1 cellular context compared by ENCODE assay signal in the genomic region with DNA sequence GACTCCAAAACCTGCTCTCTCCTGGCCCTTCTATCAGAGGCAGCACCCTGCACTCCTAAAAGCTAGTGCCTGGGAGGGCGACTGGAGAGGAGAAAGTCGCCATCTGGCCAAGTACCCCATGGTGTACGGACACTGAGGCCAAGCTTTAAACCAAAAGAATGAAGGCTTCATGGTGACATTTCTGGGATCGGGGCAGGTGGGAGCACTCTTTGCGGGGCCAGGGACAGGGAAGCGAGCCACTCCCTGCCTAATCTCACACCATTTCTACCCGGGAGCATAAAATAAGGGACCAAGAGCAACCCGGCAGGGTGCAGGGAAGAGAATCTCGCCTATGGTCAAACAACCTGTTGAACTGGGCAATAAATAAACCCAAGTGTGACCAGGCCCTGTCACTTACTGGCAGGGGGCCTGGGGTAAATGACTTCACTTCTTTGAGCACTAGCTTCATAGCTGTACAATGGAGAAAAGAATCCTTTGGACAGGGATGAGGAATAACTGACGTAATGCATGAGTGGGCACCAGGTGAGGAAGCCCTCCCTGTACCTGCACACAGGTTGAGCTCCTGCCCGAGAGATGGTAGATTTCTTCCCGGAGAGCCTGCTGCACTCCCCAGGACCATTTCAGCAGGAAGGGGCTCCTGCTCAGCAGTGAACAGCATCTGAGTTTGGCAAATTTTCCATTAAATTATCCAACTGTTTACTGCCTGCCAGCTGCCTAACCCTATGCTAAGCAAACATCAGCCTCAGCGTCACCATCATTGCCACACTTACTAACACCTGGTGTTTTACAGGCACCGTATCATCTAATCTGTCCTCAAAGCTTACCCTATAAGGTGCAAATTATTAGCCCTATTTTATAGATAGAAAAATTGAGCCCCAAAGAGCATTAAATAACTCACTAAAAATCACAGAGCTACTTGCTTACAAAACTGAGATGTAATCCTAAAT.
TF ChIP-seq lines count a peak whose summit lies in the region.

No MANE protein-coding gene starts in this region.

TF ChIP-seq in HepG2, 621 proteins besides CTCF, POLR2A, EP300 and RAD21 (continued from another document):
- peak; percentile 19; the same call in 1 of the 2 replicates for TF ChIP-seq ZNF687 (CRISPR knock-in tag; IDR thresholded peaks at IDR 0.05)
- TF ChIP-seq ZNF224 (CRISPR knock-in tag; IDR thresholded peaks at IDR 0.05): 0 out of 2 replicates have a peak, but pooled peaks have one; percentile 27
- no peak for TF ChIP-seq ZNF235 (CRISPR knock-in tag; IDR thresholded peaks at IDR 0.05; ENCODE audit: borderline replicate concordance)
- peak; percentile 34; the same call in 1 of the 2 replicates for TF ChIP-seq HNRNPL (IDR thresholded peaks at IDR 0.05; ENCODE audit: low read depth, low read length)
- TF ChIP-seq THYN1 (CRISPR knock-in tag; IDR thresholded peaks at IDR 0.05; ENCODE audit: borderline replicate concordance, low read depth): no peak
- TF ChIP-seq NR2F6 (IDR thresholded peaks at IDR 0.05): no peak
- TF ChIP-seq NR2F6 (CRISPR knock-in tag; IDR thresholded peaks at IDR 0.05): no peak
- TF ChIP-seq SIN3A (IDR thresholded peaks at IDR 0.05; ENCODE audit: borderline replicate concordance, low read depth, low read length): no peak
- TF ChIP-seq, protein P1, sequence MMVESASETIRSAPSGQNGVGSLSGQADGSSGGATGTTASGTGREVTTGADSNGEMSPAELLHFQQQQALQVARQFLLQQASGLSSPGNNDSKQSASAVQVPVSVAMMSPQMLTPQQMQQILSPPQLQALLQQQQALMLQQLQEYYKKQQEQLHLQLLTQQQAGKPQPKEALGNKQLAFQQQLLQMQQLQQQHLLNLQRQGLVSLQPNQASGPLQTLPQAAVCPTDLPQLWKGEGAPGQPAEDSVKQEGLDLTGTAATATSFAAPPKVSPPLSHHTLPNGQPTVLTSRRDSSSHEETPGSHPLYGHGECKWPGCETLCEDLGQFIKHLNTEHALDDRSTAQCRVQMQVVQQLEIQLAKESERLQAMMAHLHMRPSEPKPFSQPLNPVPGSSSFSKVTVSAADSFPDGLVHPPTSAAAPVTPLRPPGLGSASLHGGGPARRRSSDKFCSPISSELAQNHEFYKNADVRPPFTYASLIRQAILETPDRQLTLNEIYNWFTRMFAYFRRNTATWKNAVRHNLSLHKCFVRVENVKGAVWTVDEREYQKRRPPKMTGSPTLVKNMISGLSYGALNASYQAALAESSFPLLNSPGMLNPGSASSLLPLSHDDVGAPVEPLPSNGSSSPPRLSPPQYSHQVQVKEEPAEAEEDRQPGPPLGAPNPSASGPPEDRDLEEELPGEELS (CRISPR knock-in tag; IDR thresholded peaks at IDR 0.05): no peak
- no peak for TF ChIP-seq CERS6 (CRISPR knock-in tag; IDR thresholded peaks at IDR 0.05)
- TF ChIP-seq ZNF660 (CRISPR knock-in tag; IDR thresholded peaks at IDR 0.05; ENCODE audit: borderline replicate concordance, low read depth): no peak
- no peak for TF ChIP-seq HDAC1 (CRISPR knock-in tag; IDR thresholded peaks at IDR 0.05)
- no peak for TF ChIP-seq ELF1 (CRISPR knock-in tag; IDR thresholded peaks at IDR 0.05)
- no peak for TF ChIP-seq ZNF441 (CRISPR knock-in tag; IDR thresholded peaks at IDR 0.05; ENCODE audit: borderline replicate concordance)
- no peak for TF ChIP-seq ZNF577 (CRISPR knock-in tag; IDR thresholded peaks at IDR 0.05; ENCODE audit: borderline replicate concordance, low read depth)
- 0 out of 2 replicates have a peak, but pooled peaks have one; percentile 6 for TF ChIP-seq MXD4 (CRISPR knock-in tag; IDR thresholded peaks at IDR 0.05)
- TF ChIP-seq, protein P2, sequence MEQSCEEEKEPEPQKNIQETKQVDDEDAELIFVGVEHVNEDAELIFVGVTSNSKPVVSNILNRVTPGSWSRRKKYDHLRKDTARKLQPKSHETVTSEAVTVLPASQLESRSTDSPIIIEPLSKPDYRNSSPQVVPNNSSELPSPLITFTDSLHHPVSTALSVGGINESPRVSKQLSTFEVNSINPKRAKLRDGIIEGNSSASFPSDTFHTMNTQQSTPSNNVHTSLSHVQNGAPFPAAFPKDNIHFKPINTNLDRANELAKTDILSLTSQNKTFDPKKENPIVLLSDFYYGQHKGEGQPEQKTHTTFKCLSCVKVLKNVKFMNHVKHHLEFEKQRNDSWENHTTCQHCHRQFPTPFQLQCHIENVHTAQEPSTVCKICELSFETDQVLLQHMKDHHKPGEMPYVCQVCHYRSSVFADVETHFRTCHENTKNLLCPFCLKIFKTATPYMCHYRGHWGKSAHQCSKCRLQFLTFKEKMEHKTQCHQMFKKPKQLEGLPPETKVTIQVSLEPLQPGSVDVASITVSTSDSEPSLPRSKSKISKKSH (CRISPR knock-in tag; IDR thresholded peaks at IDR 0.05; ENCODE audit: borderline replicate concordance): no peak
- peak; percentile 31; the same call in 1 of the 2 replicates for TF ChIP-seq ATF7 (IDR thresholded peaks at IDR 0.05)
- TF ChIP-seq ATF7 (CRISPR knock-in tag; IDR thresholded peaks at IDR 0.05): no peak
- no peak for TF ChIP-seq TCF12 (IDR thresholded peaks at IDR 0.05)
- TF ChIP-seq TCF12 (CRISPR knock-in tag; IDR thresholded peaks at IDR 0.05): no peak
- TF ChIP-seq E2F2 (CRISPR knock-in tag; IDR thresholded peaks at IDR 0.05; ENCODE audit: borderline replicate concordance): no peak
- no peak for TF ChIP-seq RELA (CRISPR knock-in tag; IDR thresholded peaks at IDR 0.05)
- TF ChIP-seq ZNF777 (CRISPR knock-in tag; IDR thresholded peaks at IDR 0.05): 0 out of 2 replicates have a peak, but pooled peaks have one; percentile 26
- no peak for TF ChIP-seq ZMYM4 (CRISPR knock-in tag; IDR thresholded peaks at IDR 0.05)
- TF ChIP-seq HMGXB3 (CRISPR knock-in tag; IDR thresholded peaks at IDR 0.05; ENCODE audit: borderline replicate concordance): no peak
- TF ChIP-seq, protein P3, sequence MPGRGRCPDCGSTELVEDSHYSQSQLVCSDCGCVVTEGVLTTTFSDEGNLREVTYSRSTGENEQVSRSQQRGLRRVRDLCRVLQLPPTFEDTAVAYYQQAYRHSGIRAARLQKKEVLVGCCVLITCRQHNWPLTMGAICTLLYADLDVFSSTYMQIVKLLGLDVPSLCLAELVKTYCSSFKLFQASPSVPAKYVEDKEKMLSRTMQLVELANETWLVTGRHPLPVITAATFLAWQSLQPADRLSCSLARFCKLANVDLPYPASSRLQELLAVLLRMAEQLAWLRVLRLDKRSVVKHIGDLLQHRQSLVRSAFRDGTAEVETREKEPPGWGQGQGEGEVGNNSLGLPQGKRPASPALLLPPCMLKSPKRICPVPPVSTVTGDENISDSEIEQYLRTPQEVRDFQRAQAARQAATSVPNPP (CRISPR knock-in tag; IDR thresholded peaks at IDR 0.05): no peak
- TF ChIP-seq MAF1 (CRISPR knock-in tag; IDR thresholded peaks at IDR 0.05; ENCODE audit: borderline replicate concordance): no peak
- TF ChIP-seq ZNF891 (CRISPR knock-in tag; IDR thresholded peaks at IDR 0.05): peak; percentile 57; the same call in 1 of the 2 replicates
- TF ChIP-seq SNRNP70 (IDR thresholded peaks at IDR 0.05; ENCODE audit: low read depth, low read length): 0 out of 2 replicates have a peak, but pooled peaks have one; percentile 4
- TF ChIP-seq ZNF367 (CRISPR knock-in tag; IDR thresholded peaks at IDR 0.05; ENCODE audit: borderline replicate concordance): 0 out of 2 replicates have a peak, but pooled peaks have one; percentile 39
- TF ChIP-seq KMT2B (CRISPR knock-in tag; IDR thresholded peaks at IDR 0.05): no peak
- TF ChIP-seq KDM2A (CRISPR knock-in tag; IDR thresholded peaks at IDR 0.05; ENCODE audit: borderline replicate concordance, low read depth): no peak
